Comparison of ENCODE assay signal across 1 cellular context in the genomic region with DNA sequence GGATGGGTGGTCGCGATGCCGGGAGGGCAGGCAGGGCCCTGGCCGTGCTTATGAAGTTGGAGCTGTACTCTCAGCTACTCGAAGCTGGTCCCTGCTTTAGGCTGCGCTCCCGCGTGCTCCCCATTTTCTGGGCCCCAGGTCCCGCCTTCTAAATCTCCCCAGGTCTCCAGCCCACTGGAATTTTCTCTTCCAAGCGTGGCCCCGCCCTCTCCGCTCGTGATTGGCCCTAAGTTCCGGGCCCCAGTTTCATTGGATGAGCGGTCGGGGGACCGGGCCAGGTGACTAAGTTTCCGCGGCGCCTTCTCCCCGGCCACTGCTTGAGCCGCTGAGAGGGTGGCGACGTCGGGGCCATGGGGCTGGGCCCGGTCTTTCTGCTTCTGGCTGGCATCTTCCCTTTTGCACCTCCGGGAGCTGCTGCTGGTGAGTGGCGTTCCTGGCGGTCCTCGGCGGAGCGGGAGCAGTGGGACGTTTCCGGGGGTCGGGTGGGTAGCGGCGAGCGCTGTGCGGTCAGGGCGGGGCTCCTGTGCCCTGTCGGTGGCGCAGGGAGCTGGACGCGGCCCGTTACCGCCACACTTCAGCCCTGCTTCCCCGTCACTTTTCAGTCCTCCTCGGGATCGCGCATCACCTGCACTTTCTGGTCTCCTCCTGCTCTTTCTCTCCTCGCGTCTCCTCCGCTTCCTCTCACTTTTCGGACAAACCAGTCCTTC.
TF ChIP-seq lines count a peak whose summit lies in the region.

A gene (plus strand): TSS at position 313 of the 707 bp plus-strand sequence. CDS start 38 bp downstream, at position 351.

TF ChIP-seq in K562, 482 proteins besides CTCF, POLR2A, EP300 and RAD21 (continued from another document and continues in another):
- no peak for TF ChIP-seq ETS2 (tag; IDR thresholded peaks at IDR 0.05; ENCODE audit: borderline replicate concordance, poor library complexity, severe bottlenecking)
- TF ChIP-seq, protein P1, sequence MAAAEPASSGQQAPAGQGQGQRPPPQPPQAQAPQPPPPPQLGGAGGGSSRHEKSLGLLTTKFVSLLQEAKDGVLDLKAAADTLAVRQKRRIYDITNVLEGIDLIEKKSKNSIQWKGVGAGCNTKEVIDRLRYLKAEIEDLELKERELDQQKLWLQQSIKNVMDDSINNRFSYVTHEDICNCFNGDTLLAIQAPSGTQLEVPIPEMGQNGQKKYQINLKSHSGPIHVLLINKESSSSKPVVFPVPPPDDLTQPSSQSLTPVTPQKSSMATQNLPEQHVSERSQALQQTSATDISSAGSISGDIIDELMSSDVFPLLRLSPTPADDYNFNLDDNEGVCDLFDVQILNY (CRISPR knock-in tag; IDR thresholded peaks at IDR 0.05), result no peak
- TF ChIP-seq EHMT2 (IDR thresholded peaks at IDR 0.05), result no peak
- TF ChIP-seq, protein P2, sequence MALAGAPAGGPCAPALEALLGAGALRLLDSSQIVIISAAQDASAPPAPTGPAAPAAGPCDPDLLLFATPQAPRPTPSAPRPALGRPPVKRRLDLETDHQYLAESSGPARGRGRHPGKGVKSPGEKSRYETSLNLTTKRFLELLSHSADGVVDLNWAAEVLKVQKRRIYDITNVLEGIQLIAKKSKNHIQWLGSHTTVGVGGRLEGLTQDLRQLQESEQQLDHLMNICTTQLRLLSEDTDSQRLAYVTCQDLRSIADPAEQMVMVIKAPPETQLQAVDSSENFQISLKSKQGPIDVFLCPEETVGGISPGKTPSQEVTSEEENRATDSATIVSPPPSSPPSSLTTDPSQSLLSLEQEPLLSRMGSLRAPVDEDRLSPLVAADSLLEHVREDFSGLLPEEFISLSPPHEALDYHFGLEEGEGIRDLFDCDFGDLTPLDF (CRISPR knock-in tag; IDR thresholded peaks at IDR 0.05), result peak; percentile 16; the same call in 1 of the 2 replicates
- TF ChIP-seq, protein P3, sequence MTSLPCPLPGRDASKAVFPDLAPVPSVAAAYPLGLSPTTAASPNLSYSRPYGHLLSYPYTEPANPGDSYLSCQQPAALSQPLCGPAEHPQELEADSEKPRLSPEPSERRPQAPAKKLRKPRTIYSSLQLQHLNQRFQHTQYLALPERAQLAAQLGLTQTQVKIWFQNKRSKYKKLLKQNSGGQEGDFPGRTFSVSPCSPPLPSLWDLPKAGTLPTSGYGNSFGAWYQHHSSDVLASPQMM (CRISPR knock-in tag; IDR thresholded peaks at IDR 0.05), result no peak
- TF ChIP-seq, protein P4, sequence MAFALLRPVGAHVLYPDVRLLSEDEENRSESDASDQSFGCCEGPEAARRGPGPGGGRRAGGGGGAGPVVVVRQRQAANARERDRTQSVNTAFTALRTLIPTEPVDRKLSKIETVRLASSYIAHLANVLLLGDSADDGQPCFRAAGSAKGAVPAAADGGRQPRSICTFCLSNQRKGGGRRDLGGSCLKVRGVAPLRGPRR (CRISPR knock-in tag; IDR thresholded peaks at IDR 0.05), result no peak
- TF ChIP-seq CAMTA2 (CRISPR knock-in tag; conservative IDR thresholded peaks at IDR 0.05), result 0 out of 2 replicates have a peak, but pooled peaks have one; percentile 81
- no peak for TF ChIP-seq CHD1 (IDR thresholded peaks at IDR 0.05; ENCODE audit: low read length)
- no peak for TF ChIP-seq ZNF431 (CRISPR knock-in tag; IDR thresholded peaks at IDR 0.05)
- TF ChIP-seq TCF7 (IDR thresholded peaks at IDR 0.05; ENCODE audit: borderline replicate concordance), result no peak
- no peak for TF ChIP-seq MECOM (CRISPR knock-in tag; IDR thresholded peaks at IDR 0.05)
- no peak for TF ChIP-seq POLR2AphosphoS2 (IDR thresholded peaks at IDR 0.05; ENCODE audit: low read length)
- TF ChIP-seq, protein P5, sequence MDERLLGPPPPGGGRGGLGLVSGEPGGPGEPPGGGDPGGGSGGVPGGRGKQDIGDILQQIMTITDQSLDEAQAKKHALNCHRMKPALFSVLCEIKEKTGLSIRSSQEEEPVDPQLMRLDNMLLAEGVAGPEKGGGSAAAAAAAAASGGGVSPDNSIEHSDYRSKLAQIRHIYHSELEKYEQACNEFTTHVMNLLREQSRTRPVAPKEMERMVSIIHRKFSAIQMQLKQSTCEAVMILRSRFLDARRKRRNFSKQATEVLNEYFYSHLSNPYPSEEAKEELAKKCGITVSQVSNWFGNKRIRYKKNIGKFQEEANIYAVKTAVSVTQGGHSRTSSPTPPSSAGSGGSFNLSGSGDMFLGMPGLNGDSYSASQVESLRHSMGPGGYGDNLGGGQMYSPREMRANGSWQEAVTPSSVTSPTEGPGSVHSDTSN (CRISPR knock-in tag; IDR thresholded peaks at IDR 0.05; ENCODE audit: low read depth), result no peak
- TF ChIP-seq, protein P5 (tag; conservative IDR thresholded peaks at IDR 0.05; ENCODE audit: low read depth), result no peak
- no peak for TF ChIP-seq GTF2A2 (tag; IDR thresholded peaks at IDR 0.05)
- 0 out of 2 replicates have a peak, but pooled peaks have one; percentile 31 for TF ChIP-seq HCFC1 (IDR thresholded peaks at IDR 0.05; ENCODE audit: low read depth, low read length)
- TF ChIP-seq ZNF316 (IDR thresholded peaks at IDR 0.05), result no peak
- TF ChIP-seq, protein P6, sequence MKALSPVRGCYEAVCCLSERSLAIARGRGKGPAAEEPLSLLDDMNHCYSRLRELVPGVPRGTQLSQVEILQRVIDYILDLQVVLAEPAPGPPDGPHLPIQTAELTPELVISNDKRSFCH (CRISPR knock-in tag; IDR thresholded peaks at IDR 0.05), result no peak
- TF ChIP-seq, protein P6 (tag; IDR thresholded peaks at IDR 0.05), result no peak
- TF ChIP-seq TRIM28 (IDR thresholded peaks at IDR 0.05), result no peak
- no peak; the same call in 1 of the 2 replicates for TF ChIP-seq ELF1 (tag; IDR thresholded peaks at IDR 0.05)
- TF ChIP-seq, protein P7, sequence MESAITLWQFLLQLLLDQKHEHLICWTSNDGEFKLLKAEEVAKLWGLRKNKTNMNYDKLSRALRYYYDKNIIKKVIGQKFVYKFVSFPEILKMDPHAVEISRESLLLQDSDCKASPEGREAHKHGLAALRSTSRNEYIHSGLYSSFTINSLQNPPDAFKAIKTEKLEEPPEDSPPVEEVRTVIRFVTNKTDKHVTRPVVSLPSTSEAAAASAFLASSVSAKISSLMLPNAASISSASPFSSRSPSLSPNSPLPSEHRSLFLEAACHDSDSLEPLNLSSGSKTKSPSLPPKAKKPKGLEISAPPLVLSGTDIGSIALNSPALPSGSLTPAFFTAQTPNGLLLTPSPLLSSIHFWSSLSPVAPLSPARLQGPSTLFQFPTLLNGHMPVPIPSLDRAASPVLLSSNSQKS (CRISPR knock-in tag; IDR thresholded peaks at IDR 0.05), result no peak
- TF ChIP-seq, protein P8, sequence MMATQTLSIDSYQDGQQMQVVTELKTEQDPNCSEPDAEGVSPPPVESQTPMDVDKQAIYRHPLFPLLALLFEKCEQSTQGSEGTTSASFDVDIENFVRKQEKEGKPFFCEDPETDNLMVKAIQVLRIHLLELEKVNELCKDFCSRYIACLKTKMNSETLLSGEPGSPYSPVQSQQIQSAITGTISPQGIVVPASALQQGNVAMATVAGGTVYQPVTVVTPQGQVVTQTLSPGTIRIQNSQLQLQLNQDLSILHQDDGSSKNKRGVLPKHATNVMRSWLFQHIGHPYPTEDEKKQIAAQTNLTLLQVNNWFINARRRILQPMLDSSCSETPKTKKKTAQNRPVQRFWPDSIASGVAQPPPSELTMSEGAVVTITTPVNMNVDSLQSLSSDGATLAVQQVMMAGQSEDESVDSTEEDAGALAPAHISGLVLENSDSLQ (IDR thresholded peaks at IDR 0.05), result no peak
- TF ChIP-seq HNRNPL (IDR thresholded peaks at IDR 0.05; ENCODE audit: low read depth, low read length), result peak; percentile 91
- TF ChIP-seq RCOR1 (IDR thresholded peaks at IDR 0.05; ENCODE audit: borderline replicate concordance in 1 of 2, low read depth in 2 of 2, low read length in 2 of 2), result peak; percentile 9 to 28; a peak in 1 of 4 replicates
- TF ChIP-seq TEAD1 (CRISPR knock-in tag; IDR thresholded peaks at IDR 0.05), result peak; percentile 4 to 51; a peak in 1 of 4 replicates
- no peak for TF ChIP-seq RFX7 (CRISPR knock-in tag; IDR thresholded peaks at IDR 0.05)
- TF ChIP-seq FIP1L1 (IDR thresholded peaks at IDR 0.05; ENCODE audit: low read depth, low read length, poor library complexity, severe bottlenecking), result peak; percentile 56
- no peak for TF ChIP-seq HMG20B (CRISPR knock-in tag; IDR thresholded peaks at IDR 0.05)
- TF ChIP-seq, protein P9, sequence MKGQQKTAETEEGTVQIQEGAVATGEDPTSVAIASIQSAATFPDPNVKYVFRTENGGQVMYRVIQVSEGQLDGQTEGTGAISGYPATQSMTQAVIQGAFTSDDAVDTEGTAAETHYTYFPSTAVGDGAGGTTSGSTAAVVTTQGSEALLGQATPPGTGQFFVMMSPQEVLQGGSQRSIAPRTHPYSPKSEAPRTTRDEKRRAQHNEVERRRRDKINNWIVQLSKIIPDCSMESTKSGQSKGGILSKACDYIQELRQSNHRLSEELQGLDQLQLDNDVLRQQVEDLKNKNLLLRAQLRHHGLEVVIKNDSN (CRISPR knock-in tag; IDR thresholded peaks at IDR 0.05), result peak; percentile 81
- TF ChIP-seq, protein P10, sequence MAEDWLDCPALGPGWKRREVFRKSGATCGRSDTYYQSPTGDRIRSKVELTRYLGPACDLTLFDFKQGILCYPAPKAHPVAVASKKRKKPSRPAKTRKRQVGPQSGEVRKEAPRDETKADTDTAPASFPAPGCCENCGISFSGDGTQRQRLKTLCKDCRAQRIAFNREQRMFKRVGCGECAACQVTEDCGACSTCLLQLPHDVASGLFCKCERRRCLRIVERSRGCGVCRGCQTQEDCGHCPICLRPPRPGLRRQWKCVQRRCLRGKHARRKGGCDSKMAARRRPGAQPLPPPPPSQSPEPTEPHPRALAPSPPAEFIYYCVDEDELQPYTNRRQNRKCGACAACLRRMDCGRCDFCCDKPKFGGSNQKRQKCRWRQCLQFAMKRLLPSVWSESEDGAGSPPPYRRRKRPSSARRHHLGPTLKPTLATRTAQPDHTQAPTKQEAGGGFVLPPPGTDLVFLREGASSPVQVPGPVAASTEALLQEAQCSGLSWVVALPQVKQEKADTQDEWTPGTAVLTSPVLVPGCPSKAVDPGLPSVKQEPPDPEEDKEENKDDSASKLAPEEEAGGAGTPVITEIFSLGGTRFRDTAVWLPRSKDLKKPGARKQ (CRISPR knock-in tag; IDR thresholded peaks at IDR 0.05), result no peak
- TF ChIP-seq NFIC (IDR thresholded peaks at IDR 0.05), result peak; percentile 64
- peak; percentile 40; the same call in 1 of the 2 replicates for TF ChIP-seq CREM (IDR thresholded peaks at IDR 0.05; ENCODE audit: low read depth)
- no peak for TF ChIP-seq POLR2B (IDR thresholded peaks at IDR 0.05; ENCODE audit: low read depth, partially characterized antibody)
- TF ChIP-seq RUNX1 (IDR thresholded peaks at IDR 0.05; ENCODE audit: low read depth), result no peak
- TF ChIP-seq CBX2 (IDR thresholded peaks at IDR 0.05; ENCODE audit: insufficient read depth, low read length, poor library complexity, severe bottlenecking), result no peak
- no peak for TF ChIP-seq BRCA1 (IDR thresholded peaks at IDR 0.05)
- TF ChIP-seq BRCA1 (CRISPR knock-in tag; IDR thresholded peaks at IDR 0.05), result no peak
- TF ChIP-seq NCOA4 (IDR thresholded peaks at IDR 0.05; ENCODE audit: partially characterized antibody), result no peak
- TF ChIP-seq PHF20 (IDR thresholded peaks at IDR 0.05; ENCODE audit: partially characterized antibody), result no peak
- no peak for TF ChIP-seq SRSF3 (IDR thresholded peaks at IDR 0.05; ENCODE audit: insufficient read depth, low read length)
- no peak for TF ChIP-seq OTX1 (CRISPR knock-in tag; IDR thresholded peaks at IDR 0.05)
- TF ChIP-seq, protein P11, sequence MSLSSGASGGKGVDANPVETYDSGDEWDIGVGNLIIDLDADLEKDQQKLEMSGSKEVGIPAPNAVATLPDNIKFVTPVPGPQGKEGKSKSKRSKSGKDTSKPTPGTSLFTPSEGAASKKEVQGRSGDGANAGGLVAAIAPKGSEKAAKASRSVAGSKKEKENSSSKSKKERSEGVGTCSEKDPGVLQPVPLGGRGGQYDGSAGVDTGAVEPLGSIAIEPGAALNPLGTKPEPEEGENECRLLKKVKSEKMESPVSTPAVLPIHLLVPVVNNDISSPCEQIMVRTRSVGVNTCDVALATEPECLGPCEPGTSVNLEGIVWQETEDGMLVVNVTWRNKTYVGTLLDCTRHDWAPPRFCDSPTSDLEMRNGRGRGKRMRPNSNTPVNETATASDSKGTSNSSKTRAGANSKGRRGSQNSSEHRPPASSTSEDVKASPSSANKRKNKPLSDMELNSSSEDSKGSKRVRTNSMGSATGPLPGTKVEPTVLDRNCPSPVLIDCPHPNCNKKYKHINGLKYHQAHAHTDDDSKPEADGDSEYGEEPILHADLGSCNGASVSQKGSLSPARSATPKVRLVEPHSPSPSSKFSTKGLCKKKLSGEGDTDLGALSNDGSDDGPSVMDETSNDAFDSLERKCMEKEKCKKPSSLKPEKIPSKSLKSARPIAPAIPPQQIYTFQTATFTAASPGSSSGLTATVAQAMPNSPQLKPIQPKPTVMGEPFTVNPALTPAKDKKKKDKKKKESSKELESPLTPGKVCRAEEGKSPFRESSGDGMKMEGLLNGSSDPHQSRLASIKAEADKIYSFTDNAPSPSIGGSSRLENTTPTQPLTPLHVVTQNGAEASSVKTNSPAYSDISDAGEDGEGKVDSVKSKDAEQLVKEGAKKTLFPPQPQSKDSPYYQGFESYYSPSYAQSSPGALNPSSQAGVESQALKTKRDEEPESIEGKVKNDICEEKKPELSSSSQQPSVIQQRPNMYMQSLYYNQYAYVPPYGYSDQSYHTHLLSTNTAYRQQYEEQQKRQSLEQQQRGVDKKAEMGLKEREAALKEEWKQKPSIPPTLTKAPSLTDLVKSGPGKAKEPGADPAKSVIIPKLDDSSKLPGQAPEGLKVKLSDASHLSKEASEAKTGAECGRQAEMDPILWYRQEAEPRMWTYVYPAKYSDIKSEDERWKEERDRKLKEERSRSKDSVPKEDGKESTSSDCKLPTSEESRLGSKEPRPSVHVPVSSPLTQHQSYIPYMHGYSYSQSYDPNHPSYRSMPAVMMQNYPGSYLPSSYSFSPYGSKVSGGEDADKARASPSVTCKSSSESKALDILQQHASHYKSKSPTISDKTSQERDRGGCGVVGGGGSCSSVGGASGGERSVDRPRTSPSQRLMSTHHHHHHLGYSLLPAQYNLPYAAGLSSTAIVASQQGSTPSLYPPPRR (CRISPR knock-in tag; IDR thresholded peaks at IDR 0.05; ENCODE audit: borderline replicate concordance), result 0 out of 2 replicates have a peak, but pooled peaks have one; percentile 37
- no peak for TF ChIP-seq ZNF57 (CRISPR knock-in tag; IDR thresholded peaks at IDR 0.05)
- TF ChIP-seq, protein P12, sequence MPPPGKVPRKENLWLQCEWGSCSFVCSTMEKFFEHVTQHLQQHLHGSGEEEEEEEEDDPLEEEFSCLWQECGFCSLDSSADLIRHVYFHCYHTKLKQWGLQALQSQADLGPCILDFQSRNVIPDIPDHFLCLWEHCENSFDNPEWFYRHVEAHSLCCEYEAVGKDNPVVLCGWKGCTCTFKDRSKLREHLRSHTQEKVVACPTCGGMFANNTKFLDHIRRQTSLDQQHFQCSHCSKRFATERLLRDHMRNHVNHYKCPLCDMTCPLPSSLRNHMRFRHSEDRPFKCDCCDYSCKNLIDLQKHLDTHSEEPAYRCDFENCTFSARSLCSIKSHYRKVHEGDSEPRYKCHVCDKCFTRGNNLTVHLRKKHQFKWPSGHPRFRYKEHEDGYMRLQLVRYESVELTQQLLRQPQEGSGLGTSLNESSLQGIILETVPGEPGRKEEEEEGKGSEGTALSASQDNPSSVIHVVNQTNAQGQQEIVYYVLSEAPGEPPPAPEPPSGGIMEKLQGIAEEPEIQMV (tag; conservative IDR thresholded peaks at IDR 0.05; ENCODE audit: low read depth), result no peak
